10 cellular contexts compared by ENCODE assay signal in genomic region chr9:131585375-131585774, GRCh38. TPM values are rescaled to one million over a fixed set of nuclear protein-coding genes. Genes with fewer than 3 reads are reported as not detected.
DNase-seq lines count a peak whose midpoint lies in the region; FAIRE-seq and TF ChIP-seq lines count a peak whose summit lies in the region.
"Had no signal": no experiment of that assay in that cellular context is flagged by ENCODE, and none has a peak within 500 bp of the region (broad histone marks: within the 10 kb centered on the region; RNA-seq: fewer than 3 reads in every experiment).

No MANE protein-coding gene starts in this region.

- CTCF ChIA-PET in Caco-2 (lab: Charles Lee): no interaction called here

- H3K9me3 ChIP-seq in Caco-2: no peaks in the 10 kb centered on the region
- H3K9me3 ChIP-seq: adrenal gland, heart left ventricle had no signal

- no peak for TF ChIP-seq CTCF in Caco-2 (IDR thresholded peaks at IDR 0.05; ENCODE audit: insufficient read depth in 1 of 2, low read depth in 1 of 2, low read length in 1 of 2, severe bottlenecking in 1 of 2, unreplicated experiment in 1 of 2)

- DNase-seq in Jurkat, Clone E6-1 (ENCODE audit: low read depth, low spot score): peak; percentile 82
- DNase-seq in T-helper 2 cell treated with Interferon-gamma antibody and Interleukin-4, amounts not matched to agents 5 μg/mL and 100 μg/mL, for 36 hours (ENCODE audit: low spot score): peak; percentile 53
- peak; percentile 45 for DNase-seq in stimulated activated CD8-positive, alpha-beta memory T cell treated with anti-CD3 and anti-CD28 coated beads, Interleukin-4, amount 100 ng/mL, for 48 hours
- DNase-seq in Caco-2 (no peak), urothelium cell line (ENCODE audit: low spot score) (no peak), AG08395 (ENCODE audit: low spot score) (no peak)

- peaks cover 44% of the 10 kb centered on the region for H3K36me3 Mint-ChIP-seq in T-helper 2 cell treated with Interferon-gamma antibody and Interleukin-4, amounts not matched to agents 5 μg/mL and 100 μg/mL, for 36 hours (ENCODE audit: low read depth)
- H3K36me3 Mint-ChIP-seq in dendritic cell treated with granulocyte-macrophage colony-stimulating factor and Interleukin-4, amounts not matched to agents 40 ng/mL and 50 ng/mL, for 4 days (ENCODE audit: low read depth): peaks cover 100% of the 10 kb centered on the region
- H3K36me3 Mint-ChIP-seq in Caco-2 (ENCODE audit: insufficient read depth, unreplicated experiment): peaks cover 59% of the 10 kb centered on the region

- peak overlapping the region; percentile 88 for H3K27ac Mint-ChIP-seq in T-helper 2 cell treated with Interferon-gamma antibody and Interleukin-4, amounts not matched to agents 5 μg/mL and 100 μg/mL, for 36 hours
- peak overlapping the region; percentile 78 for H3K27ac Mint-ChIP-seq in dendritic cell treated with granulocyte-macrophage colony-stimulating factor and Interleukin-4, amounts not matched to agents 40 ng/mL and 50 ng/mL, for 4 days
- no peak overlapping the region for H3K27ac Mint-ChIP-seq in Caco-2 (ENCODE audit: unreplicated experiment)

- intact Hi-C loops in dendritic cell treated with granulocyte-macrophage colony-stimulating factor and Interleukin-4, amounts not matched to agents 40 ng/mL and 50 ng/mL, for 4 days (cut with micrococcal nuclease): no loop called here
- intact Hi-C loops in Caco-2 (cut with micrococcal nuclease; ENCODE audit: unreplicated experiment): no loop called here

- no peaks in the 10 kb centered on the region for H3K9me3 Mint-ChIP-seq in T-helper 2 cell treated with Interferon-gamma antibody and Interleukin-4, amounts not matched to agents 5 μg/mL and 100 μg/mL, for 36 hours
- no peaks in the 10 kb centered on the region for H3K9me3 Mint-ChIP-seq in dendritic cell treated with granulocyte-macrophage colony-stimulating factor and Interleukin-4, amounts not matched to agents 40 ng/mL and 50 ng/mL, for 4 days
- H3K9me3 Mint-ChIP-seq in Caco-2 (ENCODE audit: unreplicated experiment): no peaks in the 10 kb centered on the region

- POLR2A ChIA-PET in Caco-2 (lab: Charles Lee): no interaction called here

- H3K27me3 ChIP-seq in Caco-2 (replicated peaks; ENCODE audit: control insufficient read depth, insufficient read depth, low read length): no peaks in the 10 kb centered on the region
- H3K27me3 ChIP-seq: adrenal gland, heart left ventricle had no signal

- H3K27me3 Mint-ChIP-seq in T-helper 2 cell treated with Interferon-gamma antibody and Interleukin-4, amounts not matched to agents 5 μg/mL and 100 μg/mL, for 36 hours (ENCODE audit: low read depth): no peaks in the 10 kb centered on the region
- no peaks in the 10 kb centered on the region for H3K27me3 Mint-ChIP-seq in dendritic cell treated with granulocyte-macrophage colony-stimulating factor and Interleukin-4, amounts not matched to agents 40 ng/mL and 50 ng/mL, for 4 days
- H3K27me3 Mint-ChIP-seq in Caco-2 (ENCODE audit: insufficient read depth, unreplicated experiment): no peaks in the 10 kb centered on the region

- H3K4me1 ChIP-seq in Caco-2: no peaks in the 10 kb centered on the region
- H3K4me1 ChIP-seq: adrenal gland had no signal

- H3K4me3 Mint-ChIP-seq in T-helper 2 cell treated with Interferon-gamma antibody and Interleukin-4, amounts not matched to agents 5 μg/mL and 100 μg/mL, for 36 hours: peak overlapping the region; percentile 75
- H3K4me3 Mint-ChIP-seq in dendritic cell treated with granulocyte-macrophage colony-stimulating factor and Interleukin-4, amounts not matched to agents 40 ng/mL and 50 ng/mL, for 4 days: no peak overlapping the region
- no peak overlapping the region for H3K4me3 Mint-ChIP-seq in Caco-2 (ENCODE audit: unreplicated experiment)

- no peak for FAIRE-seq in urothelium cell line (lab: Jason Lieb, UNC)

- no TSS peak for BruUV-seq in Caco-2 (replicated peaks; lab: Mats Ljungman, UMichigan)

- no peak overlapping the region for H3K4me3 ChIP-seq in Jurkat, Clone E6-1 (ENCODE audit: low read length)
- no peak overlapping the region for H3K4me3 ChIP-seq in Caco-2 (ENCODE audit: low read depth, low read length)
- H3K4me3 ChIP-seq: adrenal gland, heart left ventricle had no signal

- H3K36me3 ChIP-seq in Caco-2 (ENCODE audit: control insufficient read depth, insufficient read depth, low read length): peaks cover 6% of the 10 kb centered on the region

- peaks cover 20% of the 10 kb centered on the region for H3K4me1 Mint-ChIP-seq in T-helper 2 cell treated with Interferon-gamma antibody and Interleukin-4, amounts not matched to agents 5 μg/mL and 100 μg/mL, for 36 hours (ENCODE audit: low read depth)
- peaks cover 60% of the 10 kb centered on the region for H3K4me1 Mint-ChIP-seq in dendritic cell treated with granulocyte-macrophage colony-stimulating factor and Interleukin-4, amounts not matched to agents 40 ng/mL and 50 ng/mL, for 4 days (ENCODE audit: low read depth)
- H3K4me1 Mint-ChIP-seq in Caco-2 (ENCODE audit: low read depth, unreplicated experiment): no peaks in the 10 kb centered on the region

RNA-seq across cellular contexts. Expression of gene PRRT1B, which starts 40.1 kb away (rescaled TPM):
- not detected for polyA plus RNA-seq in Jurkat, Clone E6-1 (2012; ENCODE audit: insufficient read depth, insufficient read length)
- total RNA-seq in Caco-2 (2022): 5.0 and 6.5 TPM in 2 replicates
- total RNA-seq: adrenal gland, heart left ventricle, pulmonary artery endothelial cell had no signal
- polyA plus RNA-seq: adrenal gland, heart left ventricle had no signal

RNA-seq across cellular contexts. Expression of gene UCK1, which starts 54.3 kb away (rescaled TPM):
- 39.5 TPM for polyA plus RNA-seq in Jurkat, Clone E6-1 (2012; ENCODE audit: insufficient read depth, insufficient read length)
- total RNA-seq in Caco-2 (2022): 24.9 and 25.7 TPM in 2 replicates

Comparison
In these comparisons a context has a peak if more than half of its experiments do, and no peak if none do; other contexts are left out.
1. DNase-seq: peak in Jurkat, Clone E6-1 (single experiment), T-helper 2 cell treated with Interferon-gamma antibody and Interleukin-4, amounts not matched to agents 5 μg/mL and 100 μg/mL, for 36 hours (single experiment) and stimulated activated CD8-positive, alpha-beta memory T cell treated with anti-CD3 and anti-CD28 coated beads, Interleukin-4, amount 100 ng/mL, for 48 hours (single experiment); none in Caco-2 (0 of 2), urothelium cell line (single experiment) and AG08395 (single experiment).